1 cellular context compared by ENCODE assay signal in the genomic region with DNA sequence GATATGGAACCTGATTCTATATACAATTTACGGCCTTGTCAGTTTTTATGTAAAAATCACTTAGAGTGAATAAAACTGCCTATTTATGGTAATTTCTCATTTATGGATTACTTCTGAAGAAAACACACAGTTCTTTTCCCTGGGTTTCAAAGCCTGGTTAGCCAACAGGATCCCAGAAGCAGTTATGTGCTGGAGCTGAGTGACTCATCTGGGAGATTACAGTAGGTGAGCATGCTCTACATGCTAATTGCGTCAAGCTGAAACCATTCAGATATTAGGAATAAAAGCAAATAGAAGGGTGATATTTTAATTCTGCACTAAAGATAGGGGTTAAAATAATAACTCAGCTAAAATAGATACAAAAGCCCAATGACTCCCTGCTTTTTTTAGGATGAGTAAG.
TF ChIP-seq lines count a peak whose summit lies in the region.

No MANE protein-coding gene starts in this region.

TF ChIP-seq in SK-N-SH treated with all-trans-retinoic acid at 6 μM for 48 hours, 23 proteins besides CTCF, POLR2A, EP300 and RAD21 (continued from another document):
- TF ChIP-seq, protein P1, sequence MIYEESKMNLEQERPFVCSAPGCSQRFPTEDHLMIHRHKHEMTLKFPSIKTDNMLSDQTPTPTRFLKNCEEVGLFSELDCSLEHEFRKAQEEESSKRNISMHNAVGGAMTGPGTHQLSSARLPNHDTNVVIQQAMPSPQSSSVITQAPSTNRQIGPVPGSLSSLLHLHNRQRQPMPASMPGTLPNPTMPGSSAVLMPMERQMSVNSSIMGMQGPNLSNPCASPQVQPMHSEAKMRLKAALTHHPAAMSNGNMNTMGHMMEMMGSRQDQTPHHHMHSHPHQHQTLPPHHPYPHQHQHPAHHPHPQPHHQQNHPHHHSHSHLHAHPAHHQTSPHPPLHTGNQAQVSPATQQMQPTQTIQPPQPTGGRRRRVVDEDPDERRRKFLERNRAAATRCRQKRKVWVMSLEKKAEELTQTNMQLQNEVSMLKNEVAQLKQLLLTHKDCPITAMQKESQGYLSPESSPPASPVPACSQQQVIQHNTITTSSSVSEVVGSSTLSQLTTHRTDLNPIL (CRISPR knock-in tag; IDR thresholded peaks at IDR 0.05; ENCODE audit: low read depth), result no peak
- TF ChIP-seq, protein P2, sequence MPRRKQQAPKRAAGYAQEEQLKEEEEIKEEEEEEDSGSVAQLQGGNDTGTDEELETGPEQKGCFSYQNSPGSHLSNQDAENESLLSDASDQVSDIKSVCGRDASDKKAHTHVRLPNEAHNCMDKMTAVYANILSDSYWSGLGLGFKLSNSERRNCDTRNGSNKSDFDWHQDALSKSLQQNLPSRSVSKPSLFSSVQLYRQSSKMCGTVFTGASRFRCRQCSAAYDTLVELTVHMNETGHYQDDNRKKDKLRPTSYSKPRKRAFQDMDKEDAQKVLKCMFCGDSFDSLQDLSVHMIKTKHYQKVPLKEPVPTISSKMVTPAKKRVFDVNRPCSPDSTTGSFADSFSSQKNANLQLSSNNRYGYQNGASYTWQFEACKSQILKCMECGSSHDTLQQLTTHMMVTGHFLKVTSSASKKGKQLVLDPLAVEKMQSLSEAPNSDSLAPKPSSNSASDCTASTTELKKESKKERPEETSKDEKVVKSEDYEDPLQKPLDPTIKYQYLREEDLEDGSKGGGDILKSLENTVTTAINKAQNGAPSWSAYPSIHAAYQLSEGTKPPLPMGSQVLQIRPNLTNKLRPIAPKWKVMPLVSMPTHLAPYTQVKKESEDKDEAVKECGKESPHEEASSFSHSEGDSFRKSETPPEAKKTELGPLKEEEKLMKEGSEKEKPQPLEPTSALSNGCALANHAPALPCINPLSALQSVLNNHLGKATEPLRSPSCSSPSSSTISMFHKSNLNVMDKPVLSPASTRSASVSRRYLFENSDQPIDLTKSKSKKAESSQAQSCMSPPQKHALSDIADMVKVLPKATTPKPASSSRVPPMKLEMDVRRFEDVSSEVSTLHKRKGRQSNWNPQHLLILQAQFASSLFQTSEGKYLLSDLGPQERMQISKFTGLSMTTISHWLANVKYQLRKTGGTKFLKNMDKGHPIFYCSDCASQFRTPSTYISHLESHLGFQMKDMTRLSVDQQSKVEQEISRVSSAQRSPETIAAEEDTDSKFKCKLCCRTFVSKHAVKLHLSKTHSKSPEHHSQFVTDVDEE (CRISPR knock-in tag; IDR thresholded peaks at IDR 0.05), result no peak
- TF ChIP-seq TCF4 (CRISPR knock-in tag; IDR thresholded peaks at IDR 0.05; ENCODE audit: borderline replicate concordance), result no peak
- no peak for TF ChIP-seq BACH2 (CRISPR knock-in tag; IDR thresholded peaks at IDR 0.05; ENCODE audit: borderline replicate concordance)
- no peak for TF ChIP-seq OSR1 (CRISPR knock-in tag; IDR thresholded peaks at IDR 0.05)
- TF ChIP-seq ZFP3 (CRISPR knock-in tag; IDR thresholded peaks at IDR 0.05), result no peak
- TF ChIP-seq CSDC2 (CRISPR knock-in tag; IDR thresholded peaks at IDR 0.05), result no peak
- no peak for TF ChIP-seq ZFP30 (CRISPR knock-in tag; IDR thresholded peaks at IDR 0.05)
